Comparison of ENCODE assay signal across 9 cellular contexts in the genomic region with DNA sequence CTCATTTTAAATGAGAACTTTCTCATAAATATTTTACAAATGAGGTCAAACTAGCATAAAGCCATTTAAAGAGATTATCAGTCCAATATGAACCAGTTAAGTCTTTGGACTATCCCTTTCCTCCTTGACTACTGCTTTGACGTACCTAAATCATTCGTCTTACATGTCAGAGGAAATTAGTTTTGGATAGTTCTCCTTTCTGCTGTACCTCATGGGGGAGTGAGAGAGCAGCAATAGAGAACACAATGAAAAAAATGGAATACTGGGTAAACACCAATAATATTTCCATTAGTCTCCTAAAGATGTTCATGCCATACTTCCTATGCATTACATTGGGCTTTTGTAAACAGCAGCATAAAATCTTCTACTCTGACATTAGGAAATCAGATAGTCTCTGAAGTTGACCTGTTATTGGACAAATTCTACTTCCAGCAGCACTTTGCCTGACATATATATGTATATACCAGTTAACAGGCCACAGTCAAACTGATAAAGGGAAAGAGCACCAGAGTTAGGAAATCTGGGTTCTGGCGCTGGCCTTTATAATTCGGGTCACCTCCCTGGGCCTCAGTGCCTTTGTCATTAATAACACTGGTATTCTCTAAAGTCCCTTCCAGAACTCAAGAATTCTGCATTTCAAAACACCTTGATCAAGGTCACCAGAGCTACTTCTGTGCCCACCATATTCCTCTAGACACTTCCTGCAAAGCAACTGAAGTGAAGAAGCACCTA. TPM values are rescaled to one million over a fixed set of nuclear protein-coding genes. Genes with fewer than 3 reads are reported as not detected.
DNase-seq lines count a peak whose midpoint lies in the region; ATAC-seq, FAIRE-seq and TF ChIP-seq lines count a peak whose summit lies in the region.
"Had no signal": no experiment of that assay in that cellular context is flagged by ENCODE, and none has a peak within 500 bp of the region (broad histone marks: within the 10 kb centered on the region; RNA-seq: fewer than 3 reads in every experiment).

No MANE protein-coding gene starts in this region.

- H3K27me3 ChIP-seq in dorsolateral prefrontal cortex (no peaks in the 10 kb centered on the region), pancreas (no peaks in the 10 kb centered on the region)

- FAIRE-seq in G401.6 (lab: Jason Lieb, UNC) (peak; percentile 30), pancreas (lab: Jason Lieb, UNC) (no peak)

- peaks cover 0 to 15% (median 0%) of the 10 kb centered on the region in 3 donors for H3K36me3 ChIP-seq in pancreas

- H3K4me3 ChIP-seq in dorsolateral prefrontal cortex (no peak overlapping the region), pancreas (no peak overlapping the region)

- H3K4me1 ChIP-seq in pancreas = peaks cover 0 to 5% (median 4%) of the 10 kb centered on the region in 3 donors

- intact Hi-C loops in dorsolateral prefrontal cortex (cut with DNase I) = no loop called here
- intact Hi-C loops in pancreas (cut with DNase I) = no loop called here

- H3K9me3 ChIP-seq in pancreas = no peaks in the 10 kb centered on the region

- peak; percentile 20 for DNase-seq in M059J (ENCODE audit: low read depth)
- no peak for DNase-seq in dorsolateral prefrontal cortex
- no peak for DNase-seq in pancreas
- no peak for DNase-seq in stimulated activated CD4-positive, alpha-beta T cell treated with anti-CD3 and anti-CD28 coated beads, Interleukin-4, amount 100 ng/mL, for 4 hours
- DNase-seq in islet precursor cell = no peak
- DNase-seq in mucosa of gallbladder (ENCODE audit: low spot score) = no peak
- no peak for DNase-seq in activated CD4-positive, CD25-positive, alpha-beta regulatory T cell treated with anti-CD3 and anti-CD28 coated beads, Interleukin-2, amount 50 U/mL, for 72 hours
- DNase-seq: stimulated activated CD4-positive, alpha-beta T cell treated with anti-CD3 and anti-CD28 coated beads, Interleukin-4, amount 100 ng/mL, for 24 hours had no signal

- H3K27ac ChIP-seq in dorsolateral prefrontal cortex = no peak overlapping the region
- no peak overlapping the region for H3K27ac ChIP-seq in pancreas

- WGBS in pancreas, 2 donors = 70 to 72% methylated on average over 4 of the region's 4 CpGs

- TF ChIP-seq CTCF in dorsolateral prefrontal cortex (IDR thresholded peaks at IDR 0.05 in 54 of 56, conservative IDR thresholded peaks at IDR 0.05 in 2 of 56; ENCODE audit: low read depth in 1 of 56, partially characterized antibody in 56 of 56) (peak in 36 of 56 donors; percentile 11 to 51 (median 25)), pancreas (IDR thresholded peaks at IDR 0.05) (no peak)

- ATAC-seq in pancreas = peak in 3 of 4 donors; percentile 50 to 76 (median 53)

RNA-seq across cellular contexts. Expression of a gene that starts 26.8 kb away (rescaled TPM):
- 94.8 and 141 TPM in 2 replicates for total RNA-seq in M059J (2014; rRNA removed; shearing (Covaris generic))
- 100 to 1,000 TPM in 18 of 120 experiments, 10 to 100 TPM in 102; 64.2 to 117 (median 91.3) TPM for total RNA-seq in dorsolateral prefrontal cortex
- 10 to 100 TPM; 28.8 to 50.7 (median 38.3) TPM for total RNA-seq in pancreas
- 10 to 100 TPM; 28.9 to 48.5 TPM for polyA plus RNA-seq in pancreas
- 114 TPM for total RNA-seq in mucosa of gallbladder

RNA-seq across cellular contexts. Expression of a gene that starts 34.3 kb away (rescaled TPM):
- total RNA-seq in M059J (2014; rRNA removed; shearing (Covaris generic)) = not detected in 2 replicates
- total RNA-seq in dorsolateral prefrontal cortex (1 to 10 TPM in 3 of 120 experiments, under 1 TPM in 30, not detected in 87; 0.16 to 1.7 (median 0.46) TPM), pancreas (under 1 TPM; 0.25 to 0.66 (median 0.37) TPM), mucosa of gallbladder (0.46 TPM)
- polyA plus RNA-seq in pancreas = under 1 TPM in 1 of 2 donors, not detected in 1; 0.14 TPM

RNA-seq across cellular contexts. Expression of a gene that starts 54.2 kb away (rescaled TPM):
- 1.0 and 1.1 TPM in 2 replicates for total RNA-seq in M059J (2014; rRNA removed; shearing (Covaris generic))
- total RNA-seq in dorsolateral prefrontal cortex (1 to 10 TPM; 1.0 to 6.1 (median 2.8) TPM), pancreas (1 to 10 TPM; 4.6 to 9.5 (median 5.9) TPM), mucosa of gallbladder (9.5 TPM)
- 1 to 10 TPM; 2.7 to 3.0 TPM for polyA plus RNA-seq in pancreas

RNA-seq across cellular contexts. Expression of a gene that starts 56.3 kb away (rescaled TPM):
- total RNA-seq in M059J (2014; rRNA removed; shearing (Covaris generic)) = 15.6 and 21.4 TPM in 2 replicates
- 10 to 100 TPM; 12.9 to 39.8 (median 23.4) TPM for total RNA-seq in dorsolateral prefrontal cortex
- total RNA-seq in pancreas = 10 to 100 TPM in 3 of 6 donors, 1 to 10 TPM in 3; 6.6 to 13.8 (median 10.1) TPM
- 1 to 10 TPM; 5.8 to 7.3 TPM for polyA plus RNA-seq in pancreas
- 17.9 TPM for total RNA-seq in mucosa of gallbladder

Comparison
In these comparisons a context has a peak if more than half of its experiments do, and no peak if none do; other contexts are left out.
1. CTCF ChIP-seq: peak in dorsolateral prefrontal cortex (36 of 56); none in pancreas (0 of 4).